9 cellular contexts compared by ENCODE assay signal in genomic region chr4:140851032-140851636, GRCh38.
DNase-seq lines count a peak whose midpoint lies in the region; ATAC-seq and TF ChIP-seq lines count a peak whose summit lies in the region.
"Had no signal": no experiment of that assay in that cellular context is flagged by ENCODE, and none has a peak within 500 bp of the region (broad histone marks: within the 10 kb centered on the region; RNA-seq: fewer than 3 reads in every experiment).

No MANE protein-coding gene starts in this region.

- no peak overlapping the region for H3K27ac ChIP-seq in WERI-Rb-1

- peak; percentile 59 for DNase-seq in AG08396 (ENCODE audit: low spot score)
- peak; percentile 52 for DNase-seq in NCI-H1694 (lab: John Stamatoyannopoulos, UW)
- DNase-seq in WERI-Rb-1: peak; percentile 51
- peak; percentile 65 for DNase-seq in glomerular visceral epithelial cell (ENCODE audit: extremely low spot score)
- DNase-seq in pons (ENCODE audit: low spot score): peak; percentile 79
- no peak for DNase-seq in activated T-cell treated with anti-CD3 and anti-CD28 coated beads for 4 hours

- H3K36me3 ChIP-seq in WERI-Rb-1: no peaks in the 10 kb centered on the region

- H3K27me3 ChIP-seq in WERI-Rb-1 (ENCODE audit: insufficient read depth, low read depth, severe bottlenecking): no peaks in the 10 kb centered on the region

- no peaks in the 10 kb centered on the region for H3K9me3 ChIP-seq in WERI-Rb-1 (ENCODE audit: severe bottlenecking)

- ATAC-seq in HG02852 (IDR thresholded peaks at IDR 0.05; ENCODE audit: unreplicated experiment): peak; percentile 90
- ATAC-seq: naive thymus-derived CD8-positive, alpha-beta T cell had no signal

- peak; percentile 53; the same call in 1 of the 2 replicates for TF ChIP-seq CTCF in GM12874 (IDR thresholded peaks at IDR 0.05; ENCODE audit: insufficient read depth, low read depth, low read length)
- TF ChIP-seq CTCF in WERI-Rb-1 (IDR thresholded peaks at IDR 0.05; ENCODE audit: low read depth, low read length): peak; percentile 76

- no peak overlapping the region for H3K4me3 ChIP-seq in WERI-Rb-1 (ENCODE audit: low read depth, low read length)
